ENCODE assay signal across 8 cellular contexts in the genomic region with DNA sequence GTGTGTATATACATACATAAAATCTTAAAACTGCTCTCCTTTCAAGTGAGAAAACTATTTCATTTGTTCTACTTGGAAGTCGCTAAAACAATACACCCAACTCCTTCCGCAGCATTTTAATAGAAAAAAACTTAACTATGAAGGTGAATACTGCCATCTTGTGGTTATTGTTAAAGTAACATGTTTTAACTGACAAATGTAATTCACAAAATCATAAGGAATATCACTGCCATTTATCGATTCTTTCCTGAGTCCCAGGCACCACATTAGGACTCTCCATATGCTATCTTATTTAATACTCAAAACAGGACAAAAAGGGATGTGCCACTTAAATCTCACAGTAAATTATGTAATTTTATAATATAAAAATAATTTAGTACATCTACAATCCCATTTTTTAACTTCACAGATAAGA.
DNase-seq lines count a peak whose midpoint lies in the region; ATAC-seq and TF ChIP-seq lines count a peak whose summit lies in the region.

No MANE protein-coding gene starts in this region.

- H3K4me3 ChIP-seq in LNCaP clone FGC (ENCODE audit: low read depth, low read length) (no peak overlapping the region), fibroblast of mammary gland (ENCODE audit: control insufficient read depth, low read depth, low read length) (no peak overlapping the region)

- H3K4me3 Mint-ChIP-seq in activated CD4-positive, alpha-beta T cell treated with anti-CD3 and anti-CD28 coated beads, Interleukin-2, amount 10 ng/mL, durations not matched to agents 24 days and 14 days, result no peak overlapping the region

- ATAC-seq in HG03039 (IDR thresholded peaks at IDR 0.05; ENCODE audit: unreplicated experiment), result no peak

- TF ChIP-seq CTCF in LNCaP clone FGC (IDR thresholded peaks at IDR 0.05; ENCODE audit: control insufficient read depth, extremely low read depth, insufficient read depth) (peak; percentile 47), fibroblast of mammary gland (conservative IDR thresholded peaks at IDR 0.05; ENCODE audit: control insufficient read depth, insufficient read depth, low read depth, low read length) (peak; percentile 46)

- peaks cover 34% of the 10 kb centered on the region for H3K27me3 Mint-ChIP-seq in activated CD4-positive, alpha-beta T cell treated with anti-CD3 and anti-CD28 coated beads, Interleukin-2, amount 10 ng/mL, durations not matched to agents 24 days and 14 days

- H3K4me1 Mint-ChIP-seq in activated CD4-positive, alpha-beta T cell treated with anti-CD3 and anti-CD28 coated beads, Interleukin-2, amount 10 ng/mL, durations not matched to agents 24 days and 14 days, result no peaks in the 10 kb centered on the region

- no peaks in the 10 kb centered on the region for H3K9me3 Mint-ChIP-seq in activated CD4-positive, alpha-beta T cell treated with anti-CD3 and anti-CD28 coated beads, Interleukin-2, amount 10 ng/mL, durations not matched to agents 24 days and 14 days

- no peak overlapping the region for H3K27ac Mint-ChIP-seq in activated CD4-positive, alpha-beta T cell treated with anti-CD3 and anti-CD28 coated beads, Interleukin-2, amount 10 ng/mL, durations not matched to agents 24 days and 14 days

- H3K36me3 Mint-ChIP-seq in activated CD4-positive, alpha-beta T cell treated with anti-CD3 and anti-CD28 coated beads, Interleukin-2, amount 10 ng/mL, durations not matched to agents 24 days and 14 days (ENCODE audit: low read depth), result no peaks in the 10 kb centered on the region

- DNase-seq in SIG-M5 treated with dmso at 0.1 percent for 504 hours (lab: John Stamatoyannopoulos, UW; ENCODE audit: unreplicated experiment) (peak; percentile 52), SIG-M5 (lab: John Stamatoyannopoulos, UW) (no peak), LNCaP clone FGC (ENCODE audit: low read depth) (peak; percentile 38), RPMI7951 (ENCODE audit: low read depth) (peak; percentile 48), fibroblast of mammary gland (ENCODE audit: low read depth) (peak; percentile 65), renal cortical epithelial cell (ENCODE audit: low read depth) (peak; percentile 72)
- no peak for DNase-seq in activated CD4-positive, alpha-beta T cell treated with anti-CD3 and anti-CD28 coated beads, Interleukin-2, amount 10 ng/mL, durations not matched to agents 24 days and 14 days

- intact Hi-C loops in activated CD4-positive, alpha-beta T cell treated with anti-CD3 and anti-CD28 coated beads, Interleukin-2, amount 10 ng/mL, durations not matched to agents 24 days and 14 days (cut with micrococcal nuclease), result loop anchor here (1.0 to 5.0 kb wide), 2 partner anchors 1275 to 1694 kb away; partner anchors contain the start of gene ISL1

Comparison
In these comparisons a context has a peak if more than half of its experiments do, and no peak if none do; other contexts are left out.
1. DNase-seq: peak in SIG-M5 treated with dmso at 0.1 percent for 504 hours (single experiment), LNCaP clone FGC (single experiment), RPMI7951 (single experiment), fibroblast of mammary gland (single experiment) and renal cortical epithelial cell (single experiment); none in SIG-M5 (single experiment) and activated CD4-positive, alpha-beta T cell treated with anti-CD3 and anti-CD28 coated beads, Interleukin-2, amount 10 ng/mL, durations not matched to agents 24 days and 14 days (single experiment).